Comparison of ENCODE assay signal across 8 cellular contexts in genomic region chr14:55103005-55103640, GRCh38. TPM values are rescaled to one million over a fixed set of nuclear protein-coding genes. Genes with fewer than 3 reads are reported as not detected.
DNase-seq lines count a peak whose midpoint lies in the region; ATAC-seq and TF ChIP-seq lines count a peak whose summit lies in the region.

No MANE protein-coding gene starts in this region.

- POLR2A ChIA-PET in HEK293 (lab: Yijun Ruan, JAX), result interaction anchor here (0.7 to 1.3 kb wide), 7 partner anchors 8 to 52 kb away, joined by 3 to 9 read pairs (median 3); partner anchors contain the start of genes LGALS3 and MAPK1IP1L
- POLR2A ChIA-PET in activated CD8-positive, alpha-beta T cell treated with anti-CD3 and anti-CD28 coated beads, Interleukin-2, amount 10 ng/mL, durations not matched to agents 7 days and 5 days (lab: Charles Lee), result interaction anchor here (0.7 to 2.6 kb wide), 12 partner anchors 8 to 88 kb away, joined by 3 to 12 read pairs (median 4); partner anchors contain the start of genes DLGAP5, MAPK1IP1L, SOCS4 and WDHD1

- CTCF ChIA-PET in HEK293 (lab: Yijun Ruan, JAX), result interaction anchor here (0.6 to 2.5 kb wide), 6 partner anchors 10 to 168 kb away, joined by 3 to 9 read pairs (median 4); no protein-coding TSS in a partner anchor
- CTCF ChIA-PET in activated CD8-positive, alpha-beta T cell treated with anti-CD3 and anti-CD28 coated beads, Interleukin-2, amount 10 ng/mL, durations not matched to agents 7 days and 5 days (lab: Charles Lee), result interaction anchor here (0.9 to 3.0 kb wide), 19 partner anchors 8 to 167 kb away, joined by 3 to 26 read pairs (median 6); partner anchors contain the start of genes LGALS3 and MAPK1IP1L

- H3K4me1 ChIP-seq in HEK293 (ENCODE audit: control insufficient read depth, insufficient read depth, low read length), result peaks cover 15% of the 10 kb centered on the region

- DNase-seq in G401 (ENCODE audit: low spot score), result peak; percentile 39
- DNase-seq in NCI-H2029 (lab: John Stamatoyannopoulos, UW), result peak; percentile 80
- DNase-seq in activated CD8-positive, alpha-beta T cell treated with anti-CD3 and anti-CD28 coated beads, Interleukin-2, amount 10 ng/mL, durations not matched to agents 7 days and 5 days, result peak; percentile 76
- DNase-seq in epidermal melanocyte (ENCODE audit: insufficient read length, low spot score), result peak; percentile 43
- peak; percentile 41 for DNase-seq in natural killer cell
- peak; percentile 77 for DNase-seq in type B pancreatic cell (ENCODE audit: extremely low spot score, unreplicated experiment)
- DNase-seq in NCI-H1694 (lab: John Stamatoyannopoulos, UW), result no peak

- H3K9me3 ChIP-seq in HEK293 (ENCODE audit: control insufficient read depth, insufficient read depth, low read depth, low read length), result no peaks in the 10 kb centered on the region

- H3K4me3 Mint-ChIP-seq in activated CD8-positive, alpha-beta T cell treated with anti-CD3 and anti-CD28 coated beads, Interleukin-2, amount 10 ng/mL, durations not matched to agents 7 days and 5 days, result peak overlapping the region; percentile 68
- H3K4me3 Mint-ChIP-seq in natural killer cell (peak overlapping the region; percentile 75), type B pancreatic cell (peak overlapping the region; percentile 86)

- peak; percentile 68 for ATAC-seq in activated CD8-positive, alpha-beta T cell treated with anti-CD3 and anti-CD28 coated beads, Interleukin-2, amount 10 ng/mL, durations not matched to agents 7 days and 5 days
- ATAC-seq in natural killer cell, result peak; percentile 34 to 61 (median 57)

- H3K36me3 Mint-ChIP-seq in activated CD8-positive, alpha-beta T cell treated with anti-CD3 and anti-CD28 coated beads, Interleukin-2, amount 10 ng/mL, durations not matched to agents 7 days and 5 days (ENCODE audit: low read depth), result peaks cover 29% of the 10 kb centered on the region
- H3K36me3 Mint-ChIP-seq in natural killer cell (no peaks in the 10 kb centered on the region), type B pancreatic cell (peaks cover 10% of the 10 kb centered on the region)

- in situ Hi-C loops in G401 (cut with HindIII; ENCODE audit: low sequenced_read_pairs), result no loop called here

- H3K4me1 Mint-ChIP-seq in activated CD8-positive, alpha-beta T cell treated with anti-CD3 and anti-CD28 coated beads, Interleukin-2, amount 10 ng/mL, durations not matched to agents 7 days and 5 days (ENCODE audit: low read depth), result peaks cover 70% of the 10 kb centered on the region
- H3K4me1 Mint-ChIP-seq in natural killer cell (peaks cover 40 to 46% of the 10 kb centered on the region in 2 donors), type B pancreatic cell (ENCODE audit: unreplicated experiment) (peaks cover 42% of the 10 kb centered on the region)

- no peaks in the 10 kb centered on the region for H3K27me3 Mint-ChIP-seq in activated CD8-positive, alpha-beta T cell treated with anti-CD3 and anti-CD28 coated beads, Interleukin-2, amount 10 ng/mL, durations not matched to agents 7 days and 5 days (ENCODE audit: low read depth)
- H3K27me3 Mint-ChIP-seq in natural killer cell (ENCODE audit: low read depth in 2 of 2) (no peaks in the 10 kb centered on the region), type B pancreatic cell (no peaks in the 10 kb centered on the region)

- no peak for TF ChIP-seq CTCF in HEK293 (tag by site-specific recombination; IDR thresholded peaks at IDR 0.05)
- no peak for TF ChIP-seq CTCF in natural killer cell (IDR thresholded peaks at IDR 0.05)
- no peak for TF ChIP-seq CTCF in type B pancreatic cell (conservative IDR thresholded peaks at IDR 0.05)

- H3K36me3 ChIP-seq in HEK293 (ENCODE audit: control insufficient read depth in 2 of 2, insufficient read depth in 1 of 2, low read length in 2 of 2), result no peaks in the 10 kb centered on the region

- peak overlapping the region; percentile 54 for H3K27ac ChIP-seq in HEK293 (ENCODE audit: extremely low read depth, low read depth, low read length)

- intact Hi-C loops in natural killer cell (cut with micrococcal nuclease), result loop anchor here (5.0 kb wide), 1 partner anchor 234 kb away; no protein-coding TSS in a partner anchor

- peak overlapping the region; percentile 98 for H3K27ac Mint-ChIP-seq in activated CD8-positive, alpha-beta T cell treated with anti-CD3 and anti-CD28 coated beads, Interleukin-2, amount 10 ng/mL, durations not matched to agents 7 days and 5 days
- H3K27ac Mint-ChIP-seq in natural killer cell, result peak overlapping the region; percentile 95 to 99
- H3K27ac Mint-ChIP-seq in type B pancreatic cell, result peak overlapping the region; percentile 100

- peaks cover 20% of the 10 kb centered on the region for H3K9me3 Mint-ChIP-seq in activated CD8-positive, alpha-beta T cell treated with anti-CD3 and anti-CD28 coated beads, Interleukin-2, amount 10 ng/mL, durations not matched to agents 7 days and 5 days (ENCODE audit: insufficient read depth)
- H3K9me3 Mint-ChIP-seq in natural killer cell (peaks cover 0 to 3% of the 10 kb centered on the region in 2 donors), type B pancreatic cell (peaks cover 14% of the 10 kb centered on the region)

- H3K4me3 ChIP-seq in HEK293 (ENCODE audit: low read depth, low read length), result no peak overlapping the region; the same call in 1 of the 2 replicates

TF ChIP-seq in HEK293, 187 proteins besides CTCF, POLR2A, EP300 and RAD21 (continues in another document):
- TF ChIP-seq ZNF843 (tag by site-specific recombination; IDR thresholded peaks at IDR 0.05), result no peak
- TF ChIP-seq PATZ1 (tag by site-specific recombination; IDR thresholded peaks at IDR 0.05), result 0 out of 2 replicates have a peak, but pooled peaks have one; percentile 53
- TF ChIP-seq KLF17 (tag by site-specific recombination; IDR thresholded peaks at IDR 0.05), result peak; percentile 23
- peak; percentile 65 for TF ChIP-seq ZNF335 (tag by site-specific recombination; conservative IDR thresholded peaks at IDR 0.05)
- TF ChIP-seq GLIS1 (tag by site-specific recombination; IDR thresholded peaks at IDR 0.05), result 0 out of 2 replicates have a peak, but pooled peaks have one; percentile 18
- TF ChIP-seq MZF1 (tag by site-specific recombination; IDR thresholded peaks at IDR 0.05; ENCODE audit: borderline replicate concordance), result 0 out of 2 replicates have a peak, but pooled peaks have one; percentile 48
- peak; percentile 81 for TF ChIP-seq KLF1 (tag by site-specific recombination; IDR thresholded peaks at IDR 0.05)
- TF ChIP-seq ZXDB (tag by site-specific recombination; IDR thresholded peaks at IDR 0.05), result 0 out of 2 replicates have a peak, but pooled peaks have one; percentile 33
- TF ChIP-seq ZBTB17 (tag by site-specific recombination; IDR thresholded peaks at IDR 0.05), result peak; percentile 38; the same call in 1 of the 2 replicates
- TF ChIP-seq KLF10 (tag by site-specific recombination; IDR thresholded peaks at IDR 0.05), result no peak; the same call in 1 of the 2 replicates
- TF ChIP-seq KLF9 (tag by site-specific recombination; IDR thresholded peaks at IDR 0.05; ENCODE audit: low read depth), result peak; percentile 42; the same call in 1 of the 2 replicates
- peak; percentile 41; the same call in 1 of the 2 replicates for TF ChIP-seq SP7 (tag by site-specific recombination; IDR thresholded peaks at IDR 0.05)
- TF ChIP-seq SCRT2 (tag by site-specific recombination; IDR thresholded peaks at IDR 0.05), result peak; percentile 33; the same call in 1 of the 2 replicates
- no peak for TF ChIP-seq RBAK (tag by site-specific recombination; IDR thresholded peaks at IDR 0.05)

RNA-seq across cellular contexts. Expression of gene LGALS3, which starts 25.9 kb away (rescaled TPM):
- 207 and 236 TPM in 2 replicates for total RNA-seq in G401 (2014; rRNA removed; shearing (Covaris generic))
- 10 to 100 TPM; 31.5 to 34.4 TPM for total RNA-seq in activated CD8-positive, alpha-beta T cell treated with anti-CD3 and anti-CD28 coated beads, Interleukin-2, amount 10 ng/mL, durations not matched to agents 7 days and 5 days
- total RNA-seq in natural killer cell (10 to 100 TPM; 10.8 to 35.7 (median 17.1) TPM), type B pancreatic cell (ENCODE audit: low replicate concordance) (120 and 497 TPM in 2 replicates)

RNA-seq across cellular contexts. Expression of gene MAPK1IP1L, which starts 51.7 kb away (rescaled TPM):
- total RNA-seq in G401 (2014; rRNA removed; shearing (Covaris generic)), result 17.6 and 33.1 TPM in 2 replicates
- 100 to 1,000 TPM; 105 to 106 TPM for total RNA-seq in activated CD8-positive, alpha-beta T cell treated with anti-CD3 and anti-CD28 coated beads, Interleukin-2, amount 10 ng/mL, durations not matched to agents 7 days and 5 days
- 100 to 1,000 TPM; 119 to 140 (median 127) TPM for total RNA-seq in natural killer cell
- 93.1 and 100 TPM in 2 replicates for total RNA-seq in type B pancreatic cell (ENCODE audit: low replicate concordance)
